In genomic region chr19:11737964-11738745, GRCh38 we compare ENCODE assay signal across 8 cellular contexts. TPM values are rescaled to one million over a fixed set of nuclear protein-coding genes. Genes with fewer than 3 reads are reported as not detected.
A peak's percentile ranks its signal among the peaks of the same experiment; 100 is the strongest.
DNase-seq lines count a peak whose midpoint lies in the region; ATAC-seq and TF ChIP-seq lines count a peak whose summit lies in the region.

No MANE protein-coding gene starts in this region.

- H3K27me3 ChIP-seq in heart left ventricle, result no peaks in the 10 kb centered on the region

- TF ChIP-seq CTCF in heart left ventricle (IDR thresholded peaks at IDR 0.05), result peak in 3 of 12 donors; percentile 8 to 26 (median 10)

- peak overlapping the region; percentile 79 to 100 (median 92) for H3K4me3 ChIP-seq in heart left ventricle

- H3K9me3 Mint-ChIP-seq in activated naive CD4-positive, alpha-beta T cell treated with anti-CD3 and anti-CD28 coated beads, Interleukin-2, amount 50 U/mL, for 72 hours, result no peaks in the 10 kb centered on the region

- TF ChIP-seq POLR2A in heart left ventricle (IDR thresholded peaks at IDR 0.05), result no peak

- ATAC-seq in GM18870 (IDR thresholded peaks at IDR 0.05; ENCODE audit: unreplicated experiment) (peak; percentile 20), HG03095 (IDR thresholded peaks at IDR 0.05; ENCODE audit: unreplicated experiment) (peak; percentile 30), heart left ventricle (peak; percentile 3 to 65 (median 34))
- ATAC-seq in activated naive CD4-positive, alpha-beta T cell treated with anti-CD3 and anti-CD28 coated beads, Interleukin-2, amount 50 U/mL, for 72 hours, result peak; percentile 43 to 57

- no peaks in the 10 kb centered on the region for H3K36me3 ChIP-seq in heart left ventricle

- peak overlapping the region; percentile 77 to 96 (median 90) for H3K27ac ChIP-seq in heart left ventricle

- DNase-seq in AML-193 (lab: John Stamatoyannopoulos, UW) (peak; percentile 14 to 19), RPMI7951 (ENCODE audit: low read depth) (peak; percentile 36), heart left ventricle (peak; percentile 18 to 67 (median 37)), posterior vena cava (ENCODE audit: low spot score) (peak; percentile 88), KG1 (lab: John Stamatoyannopoulos, UW) (no peak)
- peak; percentile 36 to 67 for DNase-seq in activated naive CD4-positive, alpha-beta T cell treated with anti-CD3 and anti-CD28 coated beads, Interleukin-2, amount 50 U/mL, for 72 hours (ENCODE audit: low spot score in 2 of 2)

- H3K9me3 ChIP-seq in heart left ventricle, result no peaks in the 10 kb centered on the region

- 0% methylated on average over 32 to 52 of the region's 52 CpGs for WGBS in heart left ventricle, 4 donors

- peaks cover 0 to 27% (median 20%) of the 10 kb centered on the region in 12 donors for H3K4me1 ChIP-seq in heart left ventricle

- intact Hi-C loops in heart left ventricle (cut with DNase I) (loop anchor here in 6 of 10 donors (2.0 to 5.0 kb wide), 4 partner anchors 29 to 61 kb away; partner anchors contain the start of genes ZNF441 (in 3 of the 6) and ZNF491 (in 1 of the 6)), posterior vena cava (cut with DNase I) (no loop called here)

- peaks cover 13 to 14% of the 10 kb centered on the region in 2 donors for H3K36me3 Mint-ChIP-seq in activated naive CD4-positive, alpha-beta T cell treated with anti-CD3 and anti-CD28 coated beads, Interleukin-2, amount 50 U/mL, for 72 hours

- peak overlapping the region in 1 of 2 donors; percentile 90 for H3K27ac Mint-ChIP-seq in activated naive CD4-positive, alpha-beta T cell treated with anti-CD3 and anti-CD28 coated beads, Interleukin-2, amount 50 U/mL, for 72 hours

RNA-seq across cellular contexts. Expression of gene ZNF823, which starts 0.6 kb away (rescaled TPM):
- 7.9 and 11.5 TPM in 2 replicates for total RNA-seq in RPMI7951 (2014; rRNA removed; shearing (Covaris generic))
- 1 to 10 TPM; 3.0 to 7.1 TPM for total RNA-seq in activated naive CD4-positive, alpha-beta T cell treated with anti-CD3 and anti-CD28 coated beads, Interleukin-2, amount 50 U/mL, for 72 hours
- 1 to 10 TPM; 2.6 to 5.2 (median 4.0) TPM for total RNA-seq in heart left ventricle
- polyA plus RNA-seq in heart left ventricle, result 1 to 10 TPM; 1.6 to 2.2 TPM
- total RNA-seq in posterior vena cava, result 1 to 10 TPM; 4.5 to 5.4 TPM

RNA-seq across cellular contexts. Expression of gene ZNF441, which starts 28.6 kb away (rescaled TPM):
- 5.4 and 8.6 TPM in 2 replicates for total RNA-seq in RPMI7951 (2014; rRNA removed; shearing (Covaris generic))
- 10 to 100 TPM in 1 of 2 donors, 1 to 10 TPM in 1; 2.8 to 10.1 TPM for total RNA-seq in activated naive CD4-positive, alpha-beta T cell treated with anti-CD3 and anti-CD28 coated beads, Interleukin-2, amount 50 U/mL, for 72 hours
- total RNA-seq in heart left ventricle, result 1 to 10 TPM; 2.6 to 9.3 (median 4.9) TPM
- 1 to 10 TPM; 2.4 to 2.5 TPM for polyA plus RNA-seq in heart left ventricle
- 10 to 100 TPM; 11.1 to 16.1 TPM for total RNA-seq in posterior vena cava

Comparison
In these comparisons a context has a peak if more than half of its experiments do, and no peak if none do; other contexts are left out.
1. intact Hi-C loops: an anchor here in heart left ventricle (2.0 to 5.0 kb wide); none called in posterior vena cava.